Comparison of ENCODE assay signal across 9 cellular contexts in genomic region chr11:63567044-63567840, GRCh38. TPM values are rescaled to one million over a fixed set of nuclear protein-coding genes. Genes with fewer than 3 reads are reported as not detected.
DNase-seq lines count a peak whose midpoint lies in the region; ATAC-seq, FAIRE-seq and TF ChIP-seq lines count a peak whose summit lies in the region.
"Had no signal": no experiment of that assay in that cellular context is flagged by ENCODE, and none has a peak within 500 bp of the region (broad histone marks: within the 10 kb centered on the region; RNA-seq: fewer than 3 reads in every experiment).

No MANE protein-coding gene starts in this region.

- H3K4me1 ChIP-seq in neuronal stem cell (ENCODE audit: control insufficient read depth in 2 of 2, insufficient read depth in 1 of 2, low read depth in 1 of 2, low read length in 2 of 2), result peaks cover 2 to 10% of the 10 kb centered on the region in 2 donors

- H4K8ac ChIP-seq in neuronal stem cell (ENCODE audit: low read depth, low read length), result no peak overlapping the region

- no peak overlapping the region for H2BK15ac ChIP-seq in neuronal stem cell (ENCODE audit: low read length)

- H2BK5ac ChIP-seq in neuronal stem cell (ENCODE audit: low read length), result no peak overlapping the region

- no peaks in the 10 kb centered on the region for H3K36me3 ChIP-seq in neuronal stem cell (replicated peaks in 1 of 2; ENCODE audit: control insufficient read depth in 2 of 2, insufficient read depth in 2 of 2, low read length in 2 of 2)

- peaks cover 22% of the 10 kb centered on the region for H3K4me1 Mint-ChIP-seq in HFFc6 (ENCODE audit: low read depth)
- H3K4me1 Mint-ChIP-seq in activated CD4-positive, alpha-beta T cell treated with anti-CD3 and anti-CD28 coated beads for 36 hours, result peaks cover 50% of the 10 kb centered on the region

- peak overlapping the region; percentile 83 for H3K27ac Mint-ChIP-seq in HFFc6
- H3K27ac Mint-ChIP-seq in activated CD4-positive, alpha-beta T cell treated with anti-CD3 and anti-CD28 coated beads for 36 hours, result peak overlapping the region; percentile 94

- H4K91ac ChIP-seq in neuronal stem cell (ENCODE audit: low read depth, low read length, poor library complexity), result no peak overlapping the region

- no peak overlapping the region for H3K18ac ChIP-seq in neuronal stem cell (ENCODE audit: low read length)

- FAIRE-seq in GM12892 (lab: Jason Lieb, UNC) (peak; percentile 100), D721Med (lab: Jason Lieb, UNC) (no peak), frontal cortex (lab: Jason Lieb, UNC) (no peak)
- FAIRE-seq: islet of Langerhans had no signal

- peaks cover 18% of the 10 kb centered on the region for H3K27me3 Mint-ChIP-seq in HFFc6 (ENCODE audit: insufficient read depth)
- no peaks in the 10 kb centered on the region for H3K27me3 Mint-ChIP-seq in activated CD4-positive, alpha-beta T cell treated with anti-CD3 and anti-CD28 coated beads for 36 hours

- peak overlapping the region; percentile 30 for H2AFZ ChIP-seq in neuronal stem cell (ENCODE audit: low read length)

- no peak overlapping the region for H2AK5ac ChIP-seq in neuronal stem cell (ENCODE audit: low read depth, low read length)

- H3K79me1 ChIP-seq in neuronal stem cell (ENCODE audit: low read depth, low read length), result no peaks in the 10 kb centered on the region

- no CpG with 5 or more reads among the region's 5 CpGs for WGBS in neuronal stem cell (ENCODE audit: extremely low coverage in 2 of 2, insufficient read length in 2 of 2, insufficient replicate concordance in 1 of 2), 2 donors

- H3K27me3 ChIP-seq in neuronal stem cell (ENCODE audit: control insufficient read depth in 3 of 3, insufficient read depth in 3 of 3, low read depth in 1 of 3, low read length in 3 of 3), result no peaks in the 10 kb centered on the region

- H3K14ac ChIP-seq in neuronal stem cell (ENCODE audit: low read length), result no peak overlapping the region

- no peak overlapping the region for H2BK12ac ChIP-seq in neuronal stem cell (ENCODE audit: low read length)

- no peak overlapping the region for H3K4me2 ChIP-seq in neuronal stem cell (ENCODE audit: insufficient read depth, low read length, poor library complexity, severe bottlenecking)

- no peak for TF ChIP-seq POLR2A in GM12892 (IDR thresholded peaks at IDR 0.05; ENCODE audit: low read depth, low read length)

- H3K4me3 ChIP-seq in epithelial cell of esophagus (ENCODE audit: low read length) (no peak overlapping the region), neuronal stem cell (ENCODE audit: low read length in 2 of 2) (no peak overlapping the region)

- peak overlapping the region; percentile 67 for H3K4me3 Mint-ChIP-seq in HFFc6
- H3K4me3 Mint-ChIP-seq in activated CD4-positive, alpha-beta T cell treated with anti-CD3 and anti-CD28 coated beads for 36 hours, result peak overlapping the region; percentile 45

- no peak overlapping the region for H3K4ac ChIP-seq in neuronal stem cell (ENCODE audit: low read length)

- intact Hi-C loops in activated CD4-positive, alpha-beta T cell treated with anti-CD3 and anti-CD28 coated beads for 36 hours (cut with DNase I, micrococcal nuclease), result loop anchor here (1.0 to 10.0 kb wide), 9 partner anchors 14 to 1010 kb away; partner anchors contain the start of genes PLAAT4 (in 1 of the 2) and RTN3 (in 1 of the 2)

- no peaks in the 10 kb centered on the region for H3K9me3 Mint-ChIP-seq in HFFc6
- no peaks in the 10 kb centered on the region for H3K9me3 Mint-ChIP-seq in activated CD4-positive, alpha-beta T cell treated with anti-CD3 and anti-CD28 coated beads for 36 hours (ENCODE audit: low read depth)

- TF ChIP-seq CTCF in HFFc6 (IDR thresholded peaks at IDR 0.05), result no peak
- no peak for TF ChIP-seq CTCF in epithelial cell of esophagus (IDR thresholded peaks at IDR 0.05; ENCODE audit: insufficient read depth, low read depth, low read length, missing control alignments)
- TF ChIP-seq CTCF in D721Med (IDR thresholded peaks at IDR 0.05; ENCODE audit: insufficient read depth, missing control alignments), result no peak

- no peaks in the 10 kb centered on the region for H3K36me3 Mint-ChIP-seq in HFFc6 (ENCODE audit: low read depth)
- no peaks in the 10 kb centered on the region for H3K36me3 Mint-ChIP-seq in activated CD4-positive, alpha-beta T cell treated with anti-CD3 and anti-CD28 coated beads for 36 hours (ENCODE audit: low read depth)

- H3K9me3 ChIP-seq in neuronal stem cell (replicated peaks in 1 of 2; ENCODE audit: control insufficient read depth in 2 of 2, insufficient read depth in 1 of 2, low read depth in 1 of 2, low read length in 2 of 2), result no peaks in the 10 kb centered on the region

- CTCF ChIA-PET in activated CD4-positive, alpha-beta T cell treated with anti-CD3 and anti-CD28 coated beads for 36 hours (lab: Charles Lee), result interaction anchor here (1.0 to 1.4 kb wide), 6 partner anchors 13 to 124 kb away, joined by 3 to 4 read pairs (median 4); no protein-coding TSS in a partner anchor

- H3K27ac ChIP-seq in neuronal stem cell (replicated peaks; ENCODE audit: low read length), result no peak overlapping the region

- no peak overlapping the region for H3K23ac ChIP-seq in neuronal stem cell (ENCODE audit: low read depth, low read length, poor library complexity)

- H2BK120ac ChIP-seq in neuronal stem cell (ENCODE audit: low read depth, low read length), result no peak overlapping the region

- ATAC-seq in activated CD4-positive, alpha-beta T cell treated with anti-CD3 and anti-CD28 coated beads for 36 hours, result peak; percentile 84

- no peak for DNase-seq in GM12892 (ENCODE audit: insufficient read length)
- DNase-seq in HFFc6, result peak; percentile 83
- peak; percentile 98 for DNase-seq in NAMALWA (ENCODE audit: low spot score)
- peak; percentile 72 for DNase-seq in activated CD4-positive, alpha-beta T cell treated with anti-CD3 and anti-CD28 coated beads for 36 hours
- DNase-seq in epithelial cell of esophagus (ENCODE audit: low read depth), result peak; percentile 98
- DNase-seq in neuronal stem cell (ENCODE audit: low spot score), result no peak
- DNase-seq in D721Med (ENCODE audit: insufficient read length, low spot score), result no peak
- DNase-seq in frontal cortex (ENCODE audit: low spot score in 2 of 2), result no peak

- H3K9ac ChIP-seq in neuronal stem cell (ENCODE audit: low read depth, low read length, poor library complexity), result no peak overlapping the region

- POLR2A ChIA-PET in activated CD4-positive, alpha-beta T cell treated with anti-CD3 and anti-CD28 coated beads for 36 hours (lab: Charles Lee), result interaction anchor here (0.5 to 2.0 kb wide), 9 partner anchors 13 to 266 kb away, joined by 3 to 18 read pairs (median 3); partner anchors contain the start of gene PLAAT4

RNA-seq across cellular contexts. Expression of gene PLAAT2, which starts 4.1 kb away (rescaled TPM):
- polyA plus RNA-seq in GM12892 (2012; ENCODE audit: missing spikeins), result 13.2 TPM
- total RNA-seq in HFFc6 (2021; fragmentation: NEBNext Ultra II Directional; extraction: Animal tissue kit (Norgen Biotek cat#: 25700)), result not detected
- not detected for total RNA-seq in activated CD4-positive, alpha-beta T cell treated with anti-CD3 and anti-CD28 coated beads for 36 hours
- polyA plus RNA-seq in neuronal stem cell (2013, experiment 1 of 2), result not detected
- polyA plus RNA-seq in neuronal stem cell (2013, experiment 2 of 2), result not detected
- not detected for total RNA-seq in frontal cortex

RNA-seq across cellular contexts. Expression of gene PLAAT4, which starts 30.6 kb away (rescaled TPM):
- 28.0 TPM for polyA plus RNA-seq in GM12892 (2012; ENCODE audit: missing spikeins)
- total RNA-seq in HFFc6 (2021; fragmentation: NEBNext Ultra II Directional; extraction: Animal tissue kit (Norgen Biotek cat#: 25700)), result 1 to 10 TPM in 1 of 6 experiments, under 1 TPM in 4, not detected in 1; 0.43 to 1.9 (median 0.82) TPM
- 10 to 100 TPM; 16.8 to 18.7 TPM for total RNA-seq in activated CD4-positive, alpha-beta T cell treated with anti-CD3 and anti-CD28 coated beads for 36 hours
- polyA plus RNA-seq in neuronal stem cell (2013, experiment 1 of 2), result not detected
- not detected for polyA plus RNA-seq in neuronal stem cell (2013, experiment 2 of 2)
- total RNA-seq in frontal cortex, result 3.3 TPM

RNA-seq across cellular contexts. Expression of gene PLAAT3, which starts 47.0 kb away (rescaled TPM):
- polyA plus RNA-seq in GM12892 (2012; ENCODE audit: missing spikeins), result 8.1 TPM
- 10 to 100 TPM in 1 of 6 experiments, 1 to 10 TPM in 5; 8.0 to 11.2 (median 8.6) TPM for total RNA-seq in HFFc6 (2021; fragmentation: NEBNext Ultra II Directional; extraction: Animal tissue kit (Norgen Biotek cat#: 25700))
- total RNA-seq in activated CD4-positive, alpha-beta T cell treated with anti-CD3 and anti-CD28 coated beads for 36 hours, result 1 to 10 TPM; 1.8 to 3.1 TPM
- polyA plus RNA-seq in neuronal stem cell (2013, experiment 1 of 2), result 5.5 TPM
- polyA plus RNA-seq in neuronal stem cell (2013, experiment 2 of 2), result 6.0 TPM
- 2.4 TPM for total RNA-seq in frontal cortex

Comparison
In these comparisons a context has a peak if more than half of its experiments do, and no peak if none do; other contexts are left out.
1. DNase-seq: peak in HFFc6 (single experiment), NAMALWA (single experiment), activated CD4-positive, alpha-beta T cell treated with anti-CD3 and anti-CD28 coated beads for 36 hours (single experiment) and epithelial cell of esophagus (single experiment); none in GM12892 (single experiment), neuronal stem cell (single experiment), D721Med (single experiment) and frontal cortex (0 of 2).